Comparison of ENCODE assay signal across 15 cellular contexts in the genomic region with DNA sequence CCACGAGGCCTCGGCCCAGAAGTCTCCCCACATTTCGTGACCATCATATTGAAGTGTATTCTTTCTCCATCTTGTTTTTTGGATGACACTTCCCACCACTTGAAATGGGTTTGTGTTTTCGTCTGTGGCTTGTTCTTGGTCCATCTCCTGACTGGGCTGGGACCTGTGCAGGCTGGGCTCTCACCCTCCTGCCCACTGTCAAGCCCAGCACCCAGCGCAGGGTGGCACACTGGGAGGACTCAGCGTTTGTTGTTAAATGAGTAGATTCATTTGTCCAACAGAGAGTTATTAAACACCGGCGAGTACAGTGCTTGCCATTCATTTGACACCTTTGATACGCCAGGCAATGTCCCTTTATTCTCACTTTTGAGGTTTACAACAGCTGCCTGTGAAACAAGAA. TPM values are rescaled to one million over a fixed set of nuclear protein-coding genes. Genes with fewer than 3 reads are reported as not detected.
DNase-seq lines count a peak whose midpoint lies in the region; ATAC-seq, FAIRE-seq and TF ChIP-seq lines count a peak whose summit lies in the region.
"Had no signal": no experiment of that assay in that cellular context is flagged by ENCODE, and none has a peak within 500 bp of the region (broad histone marks: within the 10 kb centered on the region; RNA-seq: fewer than 3 reads in every experiment).

No MANE protein-coding gene starts in this region.

- no peaks in the 10 kb centered on the region for H3K9me3 Mint-ChIP-seq in neural crest cell
- no peaks in the 10 kb centered on the region for H3K9me3 Mint-ChIP-seq in stimulated activated effector memory CD8-positive, alpha-beta T cell treated with anti-CD3 and anti-CD28 coated beads, Interleukin-12 subunit alpha, Interleukin-12 subunit beta, amount 100 ng/mL, for 72 hours
- no peaks in the 10 kb centered on the region for H3K9me3 Mint-ChIP-seq in activated CD4-positive, alpha-beta memory T cell treated with anti-CD3 and anti-CD28 coated beads, Interleukin-2, amount 10 ng/mL, durations not matched to agents 7 days and 5 days
- H3K9me3 Mint-ChIP-seq in stimulated activated memory B cell treated with anti-CD40 and anti-IgM and Interleukin-4, amounts not matched to agents 10 μg/mL and 1 μg/mL and 100 μg/mL, for 72 hours: no peaks in the 10 kb centered on the region
- H3K9me3 Mint-ChIP-seq: CD4-positive, CD25-positive, alpha-beta regulatory T cell had no signal

- H3K27me3 Mint-ChIP-seq in neural crest cell (ENCODE audit: low read depth): no peaks in the 10 kb centered on the region
- no peaks in the 10 kb centered on the region for H3K27me3 Mint-ChIP-seq in activated CD4-positive, alpha-beta memory T cell treated with anti-CD3 and anti-CD28 coated beads, Interleukin-2, amount 10 ng/mL, durations not matched to agents 7 days and 5 days
- H3K27me3 Mint-ChIP-seq in stimulated activated memory B cell treated with anti-CD40 and anti-IgM and Interleukin-4, amounts not matched to agents 10 μg/mL and 1 μg/mL and 100 μg/mL, for 72 hours: no peaks in the 10 kb centered on the region
- H3K27me3 Mint-ChIP-seq: CD4-positive, CD25-positive, alpha-beta regulatory T cell had no signal

- H3K36me3 Mint-ChIP-seq in neural crest cell (ENCODE audit: low read depth): no peaks in the 10 kb centered on the region
- H3K36me3 Mint-ChIP-seq in stimulated activated effector memory CD8-positive, alpha-beta T cell treated with anti-CD3 and anti-CD28 coated beads, Interleukin-12 subunit alpha, Interleukin-12 subunit beta, amount 100 ng/mL, for 72 hours: no peaks in the 10 kb centered on the region
- no peaks in the 10 kb centered on the region for H3K36me3 Mint-ChIP-seq in activated CD4-positive, alpha-beta memory T cell treated with anti-CD3 and anti-CD28 coated beads, Interleukin-2, amount 10 ng/mL, durations not matched to agents 7 days and 5 days (ENCODE audit: low read depth)
- no peaks in the 10 kb centered on the region for H3K36me3 Mint-ChIP-seq in stimulated activated memory B cell treated with anti-CD40 and anti-IgM and Interleukin-4, amounts not matched to agents 10 μg/mL and 1 μg/mL and 100 μg/mL, for 72 hours

- TF ChIP-seq CTCF in GM10248 (IDR thresholded peaks at IDR 0.05; ENCODE audit: control extremely low read depth, extremely low read depth, low read depth, missing control alignments) (no peak), neural crest cell (conservative IDR thresholded peaks at IDR 0.05) (no peak)

- no peak for ATAC-seq in stimulated activated effector memory CD8-positive, alpha-beta T cell treated with anti-CD3 and anti-CD28 coated beads, Interleukin-12 subunit alpha, Interleukin-12 subunit beta, amount 100 ng/mL, for 72 hours
- no peak for ATAC-seq in stimulated activated memory B cell treated with anti-CD40 and anti-IgM and Interleukin-4, amounts not matched to agents 10 μg/mL and 1 μg/mL and 100 μg/mL, for 72 hours
- ATAC-seq: A549, GM12878 had no signal

- CTCF ChIA-PET in GM10248 (lab: Yijun Ruan, JAX): no interaction called here
- CTCF ChIA-PET in activated CD4-positive, alpha-beta memory T cell treated with anti-CD3 and anti-CD28 coated beads, Interleukin-2, amount 10 ng/mL, durations not matched to agents 7 days and 5 days (lab: Charles Lee): no interaction called here

- no peak overlapping the region for H3K4me3 Mint-ChIP-seq in neural crest cell
- no peak overlapping the region for H3K4me3 Mint-ChIP-seq in stimulated activated effector memory CD8-positive, alpha-beta T cell treated with anti-CD3 and anti-CD28 coated beads, Interleukin-12 subunit alpha, Interleukin-12 subunit beta, amount 100 ng/mL, for 72 hours
- no peak overlapping the region for H3K4me3 Mint-ChIP-seq in activated CD4-positive, alpha-beta memory T cell treated with anti-CD3 and anti-CD28 coated beads, Interleukin-2, amount 10 ng/mL, durations not matched to agents 7 days and 5 days
- H3K4me3 Mint-ChIP-seq in stimulated activated memory B cell treated with anti-CD40 and anti-IgM and Interleukin-4, amounts not matched to agents 10 μg/mL and 1 μg/mL and 100 μg/mL, for 72 hours: no peak overlapping the region
- H3K4me3 Mint-ChIP-seq: CD4-positive, CD25-positive, alpha-beta regulatory T cell had no signal

- FAIRE-seq in urothelium cell line (lab: Jason Lieb, UNC): no peak
- FAIRE-seq: A549, GM12878, GM18507, H1 had no signal

- peak overlapping the region; percentile 35 for H3K27ac Mint-ChIP-seq in neural crest cell (ENCODE audit: unreplicated experiment)
- peak overlapping the region; percentile 71 for H3K27ac Mint-ChIP-seq in stimulated activated effector memory CD8-positive, alpha-beta T cell treated with anti-CD3 and anti-CD28 coated beads, Interleukin-12 subunit alpha, Interleukin-12 subunit beta, amount 100 ng/mL, for 72 hours
- no peak overlapping the region for H3K27ac Mint-ChIP-seq in activated CD4-positive, alpha-beta memory T cell treated with anti-CD3 and anti-CD28 coated beads, Interleukin-2, amount 10 ng/mL, durations not matched to agents 7 days and 5 days
- H3K27ac Mint-ChIP-seq in stimulated activated memory B cell treated with anti-CD40 and anti-IgM and Interleukin-4, amounts not matched to agents 10 μg/mL and 1 μg/mL and 100 μg/mL, for 72 hours: no peak overlapping the region

- peaks cover 11% of the 10 kb centered on the region for H3K4me1 Mint-ChIP-seq in neural crest cell
- H3K4me1 Mint-ChIP-seq in stimulated activated effector memory CD8-positive, alpha-beta T cell treated with anti-CD3 and anti-CD28 coated beads, Interleukin-12 subunit alpha, Interleukin-12 subunit beta, amount 100 ng/mL, for 72 hours: no peaks in the 10 kb centered on the region
- H3K4me1 Mint-ChIP-seq in activated CD4-positive, alpha-beta memory T cell treated with anti-CD3 and anti-CD28 coated beads, Interleukin-2, amount 10 ng/mL, durations not matched to agents 7 days and 5 days: no peaks in the 10 kb centered on the region
- H3K4me1 Mint-ChIP-seq in stimulated activated memory B cell treated with anti-CD40 and anti-IgM and Interleukin-4, amounts not matched to agents 10 μg/mL and 1 μg/mL and 100 μg/mL, for 72 hours: no peaks in the 10 kb centered on the region
- H3K4me1 Mint-ChIP-seq: CD4-positive, CD25-positive, alpha-beta regulatory T cell had no signal

- POLR2A ChIA-PET in GM10248 (lab: Yijun Ruan, JAX): no interaction called here
- POLR2A ChIA-PET in activated CD4-positive, alpha-beta memory T cell treated with anti-CD3 and anti-CD28 coated beads, Interleukin-2, amount 10 ng/mL, durations not matched to agents 7 days and 5 days (lab: Charles Lee): no interaction called here

- DNase-seq in GM10248 (ENCODE audit: extremely low spot score): peak; percentile 4
- DNase-seq in iPS-NIHi11 (ENCODE audit: low spot score): peak; percentile 1
- no peak for DNase-seq in neural crest cell (ENCODE audit: low read depth, low spot score)
- no peak for DNase-seq in stimulated activated effector memory CD8-positive, alpha-beta T cell treated with anti-CD3 and anti-CD28 coated beads, Interleukin-12 subunit alpha, Interleukin-12 subunit beta, amount 100 ng/mL, for 72 hours (ENCODE audit: low spot score in 2 of 2)
- no peak for DNase-seq in T-helper 9 cell
- DNase-seq in activated CD4-positive, alpha-beta memory T cell treated with anti-CD3 and anti-CD28 coated beads, Interleukin-2, amount 10 ng/mL, durations not matched to agents 7 days and 5 days: no peak
- DNase-seq in urothelium cell line (ENCODE audit: low spot score): no peak
- DNase-seq: CD4-positive, CD25-positive, alpha-beta regulatory T cell; DMS 273 treated with DMSO at 0.1 percent for 48 hours; IMR-90 had no signal

RNA-seq across cellular contexts. Expression of gene NT5M, which starts 22.6 kb away (rescaled TPM):
- total RNA-seq in neural crest cell: 8.4 and 10.3 TPM in 2 replicates
- 1 to 10 TPM; 8.4 to 9.7 TPM for total RNA-seq in activated CD4-positive, alpha-beta memory T cell treated with anti-CD3 and anti-CD28 coated beads, Interleukin-2, amount 10 ng/mL, durations not matched to agents 7 days and 5 days

RNA-seq across cellular contexts. Expression of gene COPS3, which starts 44.8 kb away (rescaled TPM):
- 107 and 109 TPM in 2 replicates for total RNA-seq in neural crest cell
- 100 to 1,000 TPM in 1 of 2 experiments, 10 to 100 TPM in 1; 99.9 to 109 TPM for total RNA-seq in activated CD4-positive, alpha-beta memory T cell treated with anti-CD3 and anti-CD28 coated beads, Interleukin-2, amount 10 ng/mL, durations not matched to agents 7 days and 5 days

Comparison
In these comparisons a context has a peak if more than half of its experiments do, and no peak if none do; other contexts are left out.
1. DNase-seq: peak in GM10248 (single experiment) and iPS-NIHi11 (single experiment); none in neural crest cell (single experiment), stimulated activated effector memory CD8-positive, alpha-beta T cell treated with anti-CD3 and anti-CD28 coated beads, Interleukin-12 subunit alpha, Interleukin-12 subunit beta, amount 100 ng/mL, for 72 hours (0 of 2), T-helper 9 cell (single experiment), activated CD4-positive, alpha-beta memory T cell treated with anti-CD3 and anti-CD28 coated beads, Interleukin-2, amount 10 ng/mL, durations not matched to agents 7 days and 5 days (single experiment) and urothelium cell line (single experiment).
2. H3K27ac Mint-ChIP-seq: peak in neural crest cell (single experiment) and stimulated activated effector memory CD8-positive, alpha-beta T cell treated with anti-CD3 and anti-CD28 coated beads, Interleukin-12 subunit alpha, Interleukin-12 subunit beta, amount 100 ng/mL, for 72 hours (single experiment); none in activated CD4-positive, alpha-beta memory T cell treated with anti-CD3 and anti-CD28 coated beads, Interleukin-2, amount 10 ng/mL, durations not matched to agents 7 days and 5 days (single experiment) and stimulated activated memory B cell treated with anti-CD40 and anti-IgM and Interleukin-4, amounts not matched to agents 10 μg/mL and 1 μg/mL and 100 μg/mL, for 72 hours (single experiment).